In the genomic region with DNA sequence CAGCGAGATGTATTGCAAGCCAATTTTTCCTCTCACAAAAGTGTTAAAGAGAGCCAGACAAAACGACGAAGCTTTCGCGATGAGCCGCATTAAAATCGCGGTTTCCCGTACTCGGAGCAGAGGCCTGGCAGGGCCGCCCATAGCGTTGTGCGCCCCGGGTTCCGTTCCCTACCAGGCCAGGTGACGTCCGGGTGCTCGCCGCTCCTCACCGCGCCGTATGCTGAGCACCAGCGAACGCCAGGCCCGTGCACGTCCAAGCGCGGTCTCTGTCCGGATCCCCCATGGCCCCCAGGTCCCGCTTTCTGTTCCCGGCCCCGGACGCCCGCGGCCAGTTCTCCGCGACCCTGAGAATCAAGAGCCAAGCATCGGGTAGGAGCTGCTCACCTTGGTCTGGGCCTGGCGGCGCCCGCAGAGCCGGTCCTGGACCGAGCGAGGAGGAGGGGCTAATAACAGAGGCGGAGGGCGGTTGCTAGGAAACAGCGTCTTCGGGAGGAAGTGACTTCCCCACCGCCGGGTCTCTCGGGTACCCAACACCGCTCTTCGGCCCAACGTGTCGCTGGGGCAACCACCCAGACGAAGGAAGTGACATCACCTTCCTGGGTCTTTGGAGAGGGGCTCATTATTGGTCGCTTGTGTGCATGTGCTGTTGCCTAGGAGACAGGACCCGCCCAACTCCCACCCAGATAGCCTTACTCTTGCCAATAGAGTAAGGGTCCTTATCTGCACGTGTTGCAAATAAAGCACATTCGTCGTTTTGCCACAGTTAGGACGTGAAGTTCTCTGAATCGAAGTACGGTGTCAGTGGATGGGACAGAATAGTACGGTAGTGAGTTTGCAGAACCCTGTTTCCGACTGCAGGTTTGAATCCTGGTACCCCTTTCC, we compare ENCODE assay signal across 2 cellular contexts.
TF ChIP-seq lines count a peak whose summit lies in the region.

Gene MAP9, minus strand, starts transcription at position 579 of the 882 bp plus-strand sequence. CDS start 1,115 bp downstream, outside the sequence.

TF ChIP-seq in liver, 16 proteins besides CTCF, POLR2A, EP300 and RAD21:
- TF ChIP-seq GABPA (IDR thresholded peaks at IDR 0.05 in 1 of 2, conservative IDR thresholded peaks at IDR 0.05 in 1 of 2): peak; percentile 57 to 66
- no peak for TF ChIP-seq HNF4G (IDR thresholded peaks at IDR 0.05)

TF ChIP-seq in HepG2, 621 proteins besides CTCF, POLR2A, EP300 and RAD21:
- TF ChIP-seq ZNF816 (CRISPR knock-in tag; IDR thresholded peaks at IDR 0.05; ENCODE audit: borderline replicate concordance): no peak
- TF ChIP-seq AHR (CRISPR knock-in tag; IDR thresholded peaks at IDR 0.05): no peak
- TF ChIP-seq BHLHE40 (IDR thresholded peaks at IDR 0.05; ENCODE audit: low read length): no peak
- TF ChIP-seq ZSCAN22 (CRISPR knock-in tag; IDR thresholded peaks at IDR 0.05): no peak
- TF ChIP-seq ZNF589 (CRISPR knock-in tag; conservative IDR thresholded peaks at IDR 0.05): no peak
- TF ChIP-seq ZNF274 (CRISPR knock-in tag; IDR thresholded peaks at IDR 0.05): no peak
- TF ChIP-seq, protein P1, sequence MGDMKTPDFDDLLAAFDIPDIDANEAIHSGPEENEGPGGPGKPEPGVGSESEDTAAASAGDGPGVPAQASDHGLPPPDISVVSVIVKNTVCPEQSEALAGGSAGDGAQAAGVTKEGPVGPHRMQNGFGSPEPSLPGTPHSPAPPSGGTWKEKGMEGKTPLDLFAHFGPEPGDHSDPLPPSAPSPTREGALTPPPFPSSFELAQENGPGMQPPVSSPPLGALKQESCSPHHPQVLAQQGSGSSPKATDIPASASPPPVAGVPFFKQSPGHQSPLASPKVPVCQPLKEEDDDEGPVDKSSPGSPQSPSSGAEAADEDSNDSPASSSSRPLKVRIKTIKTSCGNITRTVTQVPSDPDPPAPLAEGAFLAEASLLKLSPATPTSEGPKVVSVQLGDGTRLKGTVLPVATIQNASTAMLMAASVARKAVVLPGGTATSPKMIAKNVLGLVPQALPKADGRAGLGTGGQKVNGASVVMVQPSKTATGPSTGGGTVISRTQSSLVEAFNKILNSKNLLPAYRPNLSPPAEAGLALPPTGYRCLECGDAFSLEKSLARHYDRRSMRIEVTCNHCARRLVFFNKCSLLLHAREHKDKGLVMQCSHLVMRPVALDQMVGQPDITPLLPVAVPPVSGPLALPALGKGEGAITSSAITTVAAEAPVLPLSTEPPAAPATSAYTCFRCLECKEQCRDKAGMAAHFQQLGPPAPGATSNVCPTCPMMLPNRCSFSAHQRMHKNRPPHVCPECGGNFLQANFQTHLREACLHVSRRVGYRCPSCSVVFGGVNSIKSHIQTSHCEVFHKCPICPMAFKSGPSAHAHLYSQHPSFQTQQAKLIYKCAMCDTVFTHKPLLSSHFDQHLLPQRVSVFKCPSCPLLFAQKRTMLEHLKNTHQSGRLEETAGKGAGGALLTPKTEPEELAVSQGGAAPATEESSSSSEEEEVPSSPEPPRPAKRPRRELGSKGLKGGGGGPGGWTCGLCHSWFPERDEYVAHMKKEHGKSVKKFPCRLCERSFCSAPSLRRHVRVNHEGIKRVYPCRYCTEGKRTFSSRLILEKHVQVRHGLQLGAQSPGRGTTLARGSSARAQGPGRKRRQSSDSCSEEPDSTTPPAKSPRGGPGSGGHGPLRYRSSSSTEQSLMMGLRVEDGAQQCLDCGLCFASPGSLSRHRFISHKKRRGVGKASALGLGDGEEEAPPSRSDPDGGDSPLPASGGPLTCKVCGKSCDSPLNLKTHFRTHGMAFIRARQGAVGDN (CRISPR knock-in tag; IDR thresholded peaks at IDR 0.05): no peak
